Comparison of ENCODE assay signal across 8 cellular contexts in the genomic region with DNA sequence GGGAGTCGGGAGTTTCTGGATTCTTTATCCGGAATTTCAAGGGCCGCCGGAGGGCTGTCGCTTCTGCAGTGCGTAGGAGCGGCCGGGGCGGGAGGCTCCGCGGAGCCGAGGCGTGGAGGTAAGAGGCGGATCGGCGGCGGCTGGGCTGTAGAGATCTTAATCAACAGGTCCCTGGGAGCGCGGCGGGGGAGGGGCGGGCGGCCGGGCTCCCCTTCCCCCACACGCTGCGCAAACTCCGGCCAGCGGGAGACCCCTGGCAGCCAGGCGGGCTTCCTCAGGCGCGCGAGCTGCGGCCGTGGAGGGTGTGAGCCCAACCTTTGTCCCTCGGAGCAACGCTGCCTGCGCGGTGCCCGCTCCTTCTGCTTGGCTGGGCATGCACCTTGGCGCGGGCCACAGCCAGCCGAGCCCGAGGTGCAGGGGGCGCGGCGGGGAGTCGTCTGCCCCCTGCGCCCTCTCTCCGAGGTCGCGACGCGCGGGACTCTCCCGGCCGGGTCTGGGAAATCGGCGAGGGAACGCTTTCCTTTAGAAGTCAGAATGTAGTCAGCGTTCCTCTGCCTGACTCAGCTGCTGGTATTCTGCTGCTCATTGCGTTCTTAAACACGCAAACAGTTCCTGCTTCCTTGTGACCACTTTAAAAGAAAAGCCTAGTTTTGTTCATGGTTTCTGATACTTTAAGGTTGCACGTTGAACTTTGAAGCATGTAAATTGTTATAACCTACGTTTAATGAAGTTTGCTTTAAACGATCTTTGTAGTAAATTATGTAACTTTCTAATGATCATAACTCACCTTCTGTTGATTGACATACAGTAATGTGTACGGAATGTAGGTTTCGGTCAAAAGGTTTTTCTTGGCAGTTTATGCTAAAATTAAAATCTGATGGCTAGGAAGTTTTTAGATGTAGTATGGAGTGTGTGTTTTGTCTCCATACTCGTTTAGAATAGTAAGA. TPM values are rescaled to one million over a fixed set of nuclear protein-coding genes. Genes with fewer than 3 reads are reported as not detected.
DNase-seq lines count a peak whose midpoint lies in the region; ATAC-seq and TF ChIP-seq lines count a peak whose summit lies in the region.

Gene PALS1, plus strand, starts transcription at position 20 of the 947 bp plus-strand sequence. CDS start 37,736 bp downstream, outside the sequence.

- H3K4me1 Mint-ChIP-seq in activated T-cell treated with anti-CD3 and anti-CD28 coated beads, Interleukin-2, amount 50 U/mL, for 4 hours (ENCODE audit: low read depth): peaks cover 22% of the 10 kb centered on the region
- peaks cover 11 to 25% (median 24%) of the 10 kb centered on the region in 4 donors for H3K4me1 Mint-ChIP-seq in naive thymus-derived CD8-positive, alpha-beta T cell

- H3K9me3 ChIP-seq in tibial nerve: no peaks in the 10 kb centered on the region

- H3K4me1 ChIP-seq in tibial nerve: peaks cover 0 to 28% (median 0%) of the 10 kb centered on the region in 4 donors

- WGBS in tibial nerve, 2 donors: 0 to 1% methylated on average over 36 to 44 of the region's 67 CpGs

- peak in 1 of 2 donors; percentile 5 for TF ChIP-seq POLR2A in tibial nerve (IDR thresholded peaks at IDR 0.05)

- TF ChIP-seq CTCF in tibial nerve (IDR thresholded peaks at IDR 0.05): no peak

- TF ChIP-seq EP300 in tibial nerve (IDR thresholded peaks at IDR 0.05): peak in 1 of 2 donors; percentile 55

- H3K27ac ChIP-seq in tibial nerve: peak within 1 kb of the TSS; percentile 93 to 100 (median 98)

- peak; percentile 37 for ATAC-seq in HG02610 (IDR thresholded peaks at IDR 0.05; ENCODE audit: unreplicated experiment)
- peak; percentile 61 to 63 for ATAC-seq in activated T-cell treated with anti-CD3 and anti-CD28 coated beads, Interleukin-2, amount 50 U/mL, for 4 hours
- peak; percentile 60 to 66 for ATAC-seq in naive thymus-derived CD8-positive, alpha-beta T cell

- H3K4me3 ChIP-seq in tibial nerve: peak within 1 kb of the TSS; percentile 79 to 100 (median 92)

- no peaks in the 10 kb centered on the region for H3K36me3 Mint-ChIP-seq in activated T-cell treated with anti-CD3 and anti-CD28 coated beads, Interleukin-2, amount 50 U/mL, for 4 hours (ENCODE audit: insufficient read depth)
- H3K36me3 Mint-ChIP-seq in naive thymus-derived CD8-positive, alpha-beta T cell: no peaks in the 10 kb centered on the region

- no peaks in the 10 kb centered on the region for H3K27me3 ChIP-seq in tibial nerve

- POLR2A ChIA-PET in naive thymus-derived CD8-positive, alpha-beta T cell (lab: Charles Lee): interaction anchor here (0.7 to 1.4 kb wide), 5 partner anchors 11 to 734 kb away, joined by 4 to 6 read pairs (median 5); partner anchors contain the start of genes ATP6V1D, EIF2S1, GPHN and PIGH

- peak within 1 kb of the TSS; percentile 88 for H3K4me3 Mint-ChIP-seq in activated T-cell treated with anti-CD3 and anti-CD28 coated beads, Interleukin-2, amount 50 U/mL, for 4 hours
- H3K4me3 Mint-ChIP-seq in naive thymus-derived CD8-positive, alpha-beta T cell: peak within 1 kb of the TSS; percentile 88 to 97 (median 92)

- H3K36me3 ChIP-seq in tibial nerve: no peaks in the 10 kb centered on the region

- H3K9me3 Mint-ChIP-seq in activated T-cell treated with anti-CD3 and anti-CD28 coated beads, Interleukin-2, amount 50 U/mL, for 4 hours: no peaks in the 10 kb centered on the region
- H3K9me3 Mint-ChIP-seq in naive thymus-derived CD8-positive, alpha-beta T cell: no peaks in the 10 kb centered on the region

- H3K27me3 Mint-ChIP-seq in activated T-cell treated with anti-CD3 and anti-CD28 coated beads, Interleukin-2, amount 50 U/mL, for 4 hours (ENCODE audit: low read depth): no peaks in the 10 kb centered on the region
- no peaks in the 10 kb centered on the region for H3K27me3 Mint-ChIP-seq in naive thymus-derived CD8-positive, alpha-beta T cell

- H3K27ac Mint-ChIP-seq in naive thymus-derived CD8-positive, alpha-beta T cell: peak within 1 kb of the TSS; percentile 51 to 94 (median 90)

- DNase-seq in stimulated activated CD8-positive, alpha-beta memory T cell treated with anti-CD3 and anti-CD28 coated beads, Interleukin-12 subunit alpha, Interleukin-12 subunit beta, amount 100 ng/mL, for 1 hour (ENCODE audit: low read depth): peak; percentile 15
- no peak for DNase-seq in stimulated activated CD8-positive, alpha-beta memory T cell treated with anti-CD3 and anti-CD28 coated beads, Interleukin-4, amount 100 ng/mL, for 48 hours
- DNase-seq in MV-4-11 (lab: John Stamatoyannopoulos, UW) (peak; percentile 36), fibroblast of the conjunctiva (ENCODE audit: low read depth) (peak; percentile 16), tibial nerve (ENCODE audit: low spot score in 2 of 2) (peak in 1 of 2 donors; percentile 23)
- DNase-seq in activated T-cell treated with anti-CD3 and anti-CD28 coated beads, Interleukin-2, amount 50 U/mL, for 4 hours: peak; percentile 15
- peak in 4 of 10 donors; percentile 51 to 73 (median 66) for DNase-seq in naive thymus-derived CD8-positive, alpha-beta T cell

RNA-seq across cellular contexts. Expression of gene PALS1, which starts in this region (rescaled TPM):
- 10 to 100 TPM; 10.6 to 14.5 (median 12.8) TPM for total RNA-seq in activated T-cell treated with anti-CD3 and anti-CD28 coated beads, Interleukin-2, amount 50 U/mL, for 4 hours
- 10 to 100 TPM; 20.9 to 21.2 TPM for total RNA-seq in naive thymus-derived CD8-positive, alpha-beta T cell
- 1 to 10 TPM; 2.4 to 3.0 (median 2.9) TPM for polyA plus RNA-seq in naive thymus-derived CD8-positive, alpha-beta T cell
- total RNA-seq in tibial nerve: 10 to 100 TPM; 20.1 to 24.6 (median 22.9) TPM
